Comparison of ENCODE assay signal across 17 cellular contexts in genomic region chrX:1009771-1010170, GRCh38.
"Had no signal": no experiment of that assay in that cellular context is flagged by ENCODE, and none has a peak within 500 bp of the region (broad histone marks: within the 10 kb centered on the region; RNA-seq: fewer than 3 reads in every experiment).

No MANE protein-coding gene starts in this region.

- H3K4me3 ChIP-seq: lung, right atrium auricular region, sigmoid colon, skin epidermis, thyroid gland, upper lobe of left lung, vagina had no signal

- ATAC-seq: effector memory CD8-positive, alpha-beta T cell; foreskin keratinocyte; left ventricle myocardium superior had no signal

- H3K36me3 ChIP-seq: neutrophil, right atrium auricular region, sigmoid colon, thyroid gland, upper lobe of left lung, vagina had no signal

- H3K4me1 ChIP-seq: foreskin keratinocyte, right atrium auricular region, sigmoid colon, thyroid gland, upper lobe of left lung, vagina had no signal

- H3K27ac ChIP-seq: foreskin keratinocyte, neutrophil, right atrium auricular region, sigmoid colon, skin epidermis, thyroid gland, upper lobe of left lung, vagina had no signal

- DNase-seq: effector memory CD8-positive, alpha-beta T cell; foreskin keratinocyte; immature natural killer cell; left ventricle myocardium superior; mesenchymal stem cell; naive B cell; sigmoid colon; stimulated activated CD4-positive, alpha-beta T cell treated with anti-CD3 and anti-CD28 coated beads, Interleukin-12 subunit alpha, Interleukin-12 subunit beta, amount 100 ng/mL, for 4 hours; stimulated activated CD4-positive, alpha-beta T cell treated with anti-CD3 and anti-CD28 coated beads, Interleukin-2, amount 100 ng/mL, for 48 hours; stimulated activated naive CD4-positive, alpha-beta T cell treated with Interleukin-2 at 50 U/mL for 16 hours; thyroid gland; upper lobe of left lung had no signal

- H3K27me3 ChIP-seq: foreskin keratinocyte, neutrophil, right atrium auricular region, sigmoid colon, thyroid gland, upper lobe of left lung, vagina had no signal

- H3K9me3 ChIP-seq: neutrophil, right atrium auricular region, sigmoid colon, thyroid gland, upper lobe of left lung, vagina had no signal
